In genomic region chr7:99061001-99061779, GRCh38 we compare ENCODE assay signal across 20 cellular contexts.
DNase-seq lines count a peak whose midpoint lies in the region; ATAC-seq, FAIRE-seq and TF ChIP-seq lines count a peak whose summit lies in the region.
"Had no signal": no experiment of that assay in that cellular context is flagged by ENCODE, and none has a peak within 500 bp of the region (broad histone marks: within the 10 kb centered on the region; RNA-seq: fewer than 3 reads in every experiment).

No MANE protein-coding gene starts in this region.

- H3K4me1 Mint-ChIP-seq in activated T-cell treated with anti-CD3 and anti-CD28 coated beads, Interleukin-2, amount 50 U/mL, for 72 hours (ENCODE audit: low read depth) = peaks cover 6% of the 10 kb centered on the region

- H3K4me3 ChIP-seq in PC-9 = no peak overlapping the region
- H3K4me3 ChIP-seq: A549, HAP-1, Peyer's patch had no signal

- peaks cover 29% of the 10 kb centered on the region for H3K36me3 ChIP-seq in PC-9 (ENCODE audit: low read depth)

- BruUV-seq in PC-9 (replicated peaks; lab: Mats Ljungman, UMichigan) = no TSS peak

- TF ChIP-seq POLR2A in GM12892 (IDR thresholded peaks at IDR 0.05; ENCODE audit: low read depth, low read length) = no peak

- H3K4me1 ChIP-seq in PC-9 (replicated peaks; ENCODE audit: insufficient read depth) = no peaks in the 10 kb centered on the region
- H3K4me1 ChIP-seq: A549, HAP-1, Peyer's patch had no signal

- peaks cover 56% of the 10 kb centered on the region for H3F3A ChIP-seq in PC-9 (ENCODE audit: insufficient read depth, low read depth)

- no peak overlapping the region for H3K4me2 ChIP-seq in PC-9
- H3K4me2 ChIP-seq: A549 had no signal

- no peaks in the 10 kb centered on the region for H3K9me3 ChIP-seq in PC-9 (ENCODE audit: insufficient read depth, low read depth)
- H3K9me3 ChIP-seq: A549, HAP-1, Peyer's patch had no signal

- peak overlapping the region; percentile 27; the same call in 1 of the 2 replicates for H3K27ac ChIP-seq in PC-9
- H3K27ac ChIP-seq: A549, C4-2B, Peyer's patch had no signal

- peaks cover 50% of the 10 kb centered on the region for H4K20me1 ChIP-seq in PC-9 (ENCODE audit: insufficient read depth)

- no peaks in the 10 kb centered on the region for H3K27me3 Mint-ChIP-seq in activated T-cell treated with anti-CD3 and anti-CD28 coated beads, Interleukin-2, amount 50 U/mL, for 72 hours (ENCODE audit: low read depth)

- intact Hi-C loops in PC-9 (cut with micrococcal nuclease; ENCODE audit: unreplicated experiment) = no loop called here
- intact Hi-C loops in left colon (cut with DNase I, micrococcal nuclease) = no loop called here

- POLR2A ChIA-PET in PC-9 (lab: Charles Lee; ENCODE audit: unreplicated experiment) = no interaction called here

- no peak for DNase-seq in activated T-cell treated with anti-CD3 and anti-CD28 coated beads, Interleukin-2, amount 50 U/mL, for 72 hours
- DNase-seq in activated T-cell treated with anti-CD3 and anti-CD28 coated beads for 4 hours (no peak), PC-9 (no peak), left colon (no peak), NCI-H748 treated with DMSO at 0.1 percent for 48 hours (lab: John Stamatoyannopoulos, UW) (no peak), GM12892 (ENCODE audit: insufficient read length) (no peak), NCI-H187 (lab: John Stamatoyannopoulos, UW) (no peak)
- DNase-seq: DMS53, Kasumi-1, MV-4-11, NCI-H1436 treated with DMSO at 0.1 percent for 48 hours, NCI-H2107, NCI-H226, NCI-H526, Peyer's patch, Right ventricle myocardium superior had no signal

- no peak for ATAC-seq in activated T-cell treated with anti-CD3 and anti-CD28 coated beads, Interleukin-2, amount 50 U/mL, for 72 hours (replicated peaks in 1 of 2)
- ATAC-seq in left colon = peak; percentile 56
- ATAC-seq: A549 had no signal

- no peaks in the 10 kb centered on the region for H3K27me3 ChIP-seq in PC-9 (ENCODE audit: insufficient read depth, low read depth)
- H3K27me3 ChIP-seq: Peyer's patch had no signal

- H3K9me2 ChIP-seq in PC-9 (ENCODE audit: insufficient read depth) = no peaks in the 10 kb centered on the region

- no peaks in the 10 kb centered on the region for H3K9me3 Mint-ChIP-seq in activated T-cell treated with anti-CD3 and anti-CD28 coated beads, Interleukin-2, amount 50 U/mL, for 72 hours

- peaks cover 57% of the 10 kb centered on the region for H3K79me2 ChIP-seq in PC-9 (ENCODE audit: low read depth)

- no peak for TF ChIP-seq CTCF in PC-9 (conservative IDR thresholded peaks at IDR 0.05)

- FAIRE-seq in GM12892 (lab: Jason Lieb, UNC) = no peak
- FAIRE-seq: A549, GM12891 had no signal

- H2AFZ ChIP-seq in PC-9 = no peak overlapping the region

- H3K4me3 Mint-ChIP-seq in activated T-cell treated with anti-CD3 and anti-CD28 coated beads, Interleukin-2, amount 50 U/mL, for 72 hours = no peak overlapping the region

- CTCF ChIA-PET in PC-9 (lab: Charles Lee) = interaction anchor here (0.6 to 0.8 kb wide), 2 partner anchors 10 to 30 kb away, joined by 3 to 5 read pairs; no protein-coding TSS in a partner anchor

- H3K36me3 Mint-ChIP-seq in activated T-cell treated with anti-CD3 and anti-CD28 coated beads, Interleukin-2, amount 50 U/mL, for 72 hours (ENCODE audit: insufficient read depth in 2 of 2) = peaks cover 0 to 2% of the 10 kb centered on the region in 2 donors

- H3K27ac Mint-ChIP-seq in activated T-cell treated with anti-CD3 and anti-CD28 coated beads, Interleukin-2, amount 50 U/mL, for 72 hours = peak overlapping the region; percentile 28
